19 cellular contexts compared by ENCODE assay signal in genomic region chr15:31556494-31557150, GRCh38.
"Had no signal": no experiment of that assay in that cellular context is flagged by ENCODE, and none has a peak within 500 bp of the region (broad histone marks: within the 10 kb centered on the region; RNA-seq: fewer than 3 reads in every experiment).

No MANE protein-coding gene starts in this region.

- H3K27me3 ChIP-seq: colonic mucosa, gastroesophageal sphincter, heart right ventricle, left lung had no signal

- H3K9me3 ChIP-seq: colonic mucosa, gastroesophageal sphincter, heart right ventricle, left lung, lower lobe of right lung, mucosa of descending colon had no signal

- H3K27ac ChIP-seq: colonic mucosa, epithelial cell of prostate, foreskin keratinocyte, gastroesophageal sphincter, left lung, lower lobe of right lung had no signal

- H3K36me3 ChIP-seq: colonic mucosa, heart right ventricle, left lung, lower lobe of right lung had no signal

- DNase-seq: colonic mucosa; cortex of kidney; effector CD8-positive, alpha-beta T cell; effector memory CD8-positive, alpha-beta T cell; endodermal cell; erythroblast; foreskin keratinocyte; heart right ventricle; hippocampal formation; left cardiac atrium; left lung; left ventricle myocardium superior; lower lobe of right lung; mesenchymal stem cell; mucosa of descending colon; naive B cell had no signal

- H3K4me1 ChIP-seq: colonic mucosa, foreskin keratinocyte, left lung had no signal

- ATAC-seq: effector memory CD8-positive, alpha-beta T cell; esophagus mucosa; foreskin keratinocyte; gastroesophageal sphincter; heart right ventricle; left cardiac atrium; left lung; left ventricle myocardium superior; lower lobe of right lung; mucosa of descending colon had no signal

- H3K4me3 ChIP-seq: colonic mucosa, gastroesophageal sphincter, heart right ventricle, left lung, lower lobe of right lung, mucosa of descending colon had no signal
